Comparison of ENCODE assay signal across 15 cellular contexts in genomic region chr2:195017890-195018289, GRCh38.
"Had no signal": no experiment of that assay in that cellular context is flagged by ENCODE, and none has a peak within 500 bp of the region (broad histone marks: within the 10 kb centered on the region; RNA-seq: fewer than 3 reads in every experiment).

No MANE protein-coding gene starts in this region.

- H2AFZ ChIP-seq: parathyroid adenoma had no signal

- ATAC-seq: lower lobe of right lung, T-helper 17 cell had no signal

- H3K4me1 ChIP-seq: lower lobe of right lung, parathyroid adenoma, tibial nerve had no signal

- H3K79me2 ChIP-seq: parathyroid adenoma had no signal

- H3K4me3 Mint-ChIP-seq: activated naive CD8-positive, alpha-beta T cell treated with anti-CD3 and anti-CD28 coated beads for 36 hours; naive B cell; T-helper 17 cell had no signal

- H3K9me3 ChIP-seq: lower lobe of right lung, tibial nerve had no signal

- H3K27ac Mint-ChIP-seq: activated naive CD8-positive, alpha-beta T cell treated with anti-CD3 and anti-CD28 coated beads for 36 hours; T-helper 17 cell had no signal

- H3K27ac ChIP-seq: lower lobe of right lung, parathyroid adenoma, tibial nerve had no signal

- DNase-seq: activated CD4-positive, alpha-beta T cell treated with anti-CD3 and anti-CD28 coated beads, Interleukin-2, amount 50 U/mL, for 1 hour; activated effector memory CD4-positive, alpha-beta T cell treated with anti-CD3 and anti-CD28 coated beads, Interleukin-2, amount 50 U/mL, for 16 hours; activated naive CD8-positive, alpha-beta T cell treated with anti-CD3 and anti-CD28 coated beads for 36 hours; activated T-cell treated with anti-CD3 and anti-CD28 coated beads, Interleukin-2, amount 50 U/mL, for 1 hour; cerebellar nuclear complex; dermis blood vessel endothelial cell; erythroblast; kidney glomerular epithelial cell; lower lobe of right lung; naive B cell; stimulated activated CD4-positive, alpha-beta T cell treated with anti-CD3 and anti-CD28 coated beads, Interleukin-15, amount 100 ng/mL, for 24 hours; stimulated activated CD4-positive, alpha-beta T cell treated with anti-CD3 and anti-CD28 coated beads, Interleukin-4, amount 100 ng/mL, for 24 hours; T-helper 17 cell had no signal

- H3K27me3 Mint-ChIP-seq: naive B cell, T-helper 17 cell had no signal

- H3K36me3 ChIP-seq: lower lobe of right lung, tibial nerve had no signal

- H3K9ac ChIP-seq: parathyroid adenoma had no signal

- H3K9me3 Mint-ChIP-seq: activated naive CD8-positive, alpha-beta T cell treated with anti-CD3 and anti-CD28 coated beads for 36 hours; naive B cell had no signal

- H3K4me3 ChIP-seq: lower lobe of right lung, tibial nerve had no signal

- H3K4me1 Mint-ChIP-seq: T-helper 17 cell had no signal

- H3K27me3 ChIP-seq: tibial nerve had no signal

- H3K36me3 Mint-ChIP-seq: activated naive CD8-positive, alpha-beta T cell treated with anti-CD3 and anti-CD28 coated beads for 36 hours; naive B cell had no signal
